ENCODE assay signal across 1 cellular context in genomic region chr1:170531758-170532657, GRCh38.
TF ChIP-seq lines count a peak whose summit lies in the region.

TSS of gene GORAB (plus strand) at chr1:170532166. CDS start at chr1:170532224, 58 bp downstream.

TF ChIP-seq in K562, 482 proteins besides CTCF, POLR2A, EP300 and RAD21 (continued from another document):
- no peak for TF ChIP-seq TSHZ1 (CRISPR knock-in tag; IDR thresholded peaks at IDR 0.05)
- no peak for TF ChIP-seq NCOR1 (IDR thresholded peaks at IDR 0.05)
- no peak for TF ChIP-seq BCLAF1 (IDR thresholded peaks at IDR 0.05; ENCODE audit: borderline replicate concordance in 1 of 2, control insufficient read depth in 1 of 2, low read depth in 2 of 2, low read length in 1 of 2)
- TF ChIP-seq USF2 (CRISPR knock-in tag; IDR thresholded peaks at IDR 0.05): no peak
- peak; percentile 93 for TF ChIP-seq TAF9B (IDR thresholded peaks at IDR 0.05; ENCODE audit: partially characterized antibody)
- peak; percentile 37; the same call in 1 of the 2 replicates for TF ChIP-seq E2F1 (CRISPR knock-in tag; IDR thresholded peaks at IDR 0.05)
- TF ChIP-seq HDAC3 (IDR thresholded peaks at IDR 0.05; ENCODE audit: borderline replicate concordance, partially characterized antibody): no peak
- no peak; the same call in 1 of the 2 replicates for TF ChIP-seq MAX (CRISPR knock-in tag; IDR thresholded peaks at IDR 0.05)
- TF ChIP-seq KLF16 (IDR thresholded peaks at IDR 0.05): no peak
- TF ChIP-seq KLF10 (CRISPR knock-in tag; IDR thresholded peaks at IDR 0.05): no peak
- no peak for TF ChIP-seq BACH1 (tag; IDR thresholded peaks at IDR 0.05)
- peak; percentile 90 for TF ChIP-seq DACH1 (IDR thresholded peaks at IDR 0.05; ENCODE audit: partially characterized antibody)
- TF ChIP-seq PHTF2 (CRISPR knock-in tag; IDR thresholded peaks at IDR 0.05): 0 out of 2 replicates have a peak, but pooled peaks have one; percentile 24
- TF ChIP-seq RBM25 (IDR thresholded peaks at IDR 0.05; ENCODE audit: low read depth, low read length, severe bottlenecking): no peak
- TF ChIP-seq HSF4 (CRISPR knock-in tag; IDR thresholded peaks at IDR 0.05; ENCODE audit: borderline replicate concordance): no peak
- TF ChIP-seq POU5F1 (IDR thresholded peaks at IDR 0.05; ENCODE audit: borderline replicate concordance, low read depth, low read length, partially characterized antibody): no peak
- no peak for TF ChIP-seq SIX5 (IDR thresholded peaks at IDR 0.05; ENCODE audit: borderline replicate concordance in 1 of 2, insufficient read depth in 1 of 2, low read depth in 1 of 2, low read length in 2 of 2)
- TF ChIP-seq E2F5 (CRISPR knock-in tag; IDR thresholded peaks at IDR 0.05): no peak
- no peak for TF ChIP-seq PRPF4 (IDR thresholded peaks at IDR 0.05; ENCODE audit: insufficient read depth, low read depth, low read length, poor library complexity, severe bottlenecking)
- no peak for TF ChIP-seq SIRT6 (IDR thresholded peaks at IDR 0.05; ENCODE audit: low read depth, low read length)
- no peak for TF ChIP-seq ZNF316 (IDR thresholded peaks at IDR 0.05)
- peak; percentile 74 for TF ChIP-seq SIN3B (IDR thresholded peaks at IDR 0.05; ENCODE audit: low read depth)
- TF ChIP-seq CBX2 (IDR thresholded peaks at IDR 0.05; ENCODE audit: insufficient read depth, low read length, poor library complexity, severe bottlenecking): no peak
- TF ChIP-seq CHD4 (IDR thresholded peaks at IDR 0.05; ENCODE audit: insufficient read depth, insufficient replicate concordance, low read depth, low read length, poor library complexity, severe bottlenecking): no peak
- TF ChIP-seq ZNF174 (CRISPR knock-in tag; IDR thresholded peaks at IDR 0.05): no peak
- TF ChIP-seq ZBED1 (IDR thresholded peaks at IDR 0.05): no peak
- TF ChIP-seq USF1 (CRISPR knock-in tag; IDR thresholded peaks at IDR 0.05): no peak; the same call in 1 of the 2 replicates
- no peak for TF ChIP-seq RHOXF2B (CRISPR knock-in tag; conservative IDR thresholded peaks at IDR 0.05)
- TF ChIP-seq HNRNPLL (IDR thresholded peaks at IDR 0.05; ENCODE audit: low read depth, low read length, poor library complexity, severe bottlenecking): peak; percentile 59
- no peak for TF ChIP-seq CREBBP (IDR thresholded peaks at IDR 0.05; ENCODE audit: low read depth, low read length)
- peak; percentile 73; the same call in 1 of the 2 replicates for TF ChIP-seq DMBX1 (CRISPR knock-in tag; IDR thresholded peaks at IDR 0.05; ENCODE audit: borderline replicate concordance)
- TF ChIP-seq ZBTB34 (CRISPR knock-in tag; IDR thresholded peaks at IDR 0.05): no peak
- no peak for TF ChIP-seq ZNF75A (CRISPR knock-in tag; IDR thresholded peaks at IDR 0.05)
- peak; percentile 15; the same call in 1 of the 2 replicates for TF ChIP-seq TFAP4 (CRISPR knock-in tag; IDR thresholded peaks at IDR 0.05; ENCODE audit: borderline replicate concordance)
- no peak for TF ChIP-seq GTF2A2 (tag; IDR thresholded peaks at IDR 0.05)
- no peak for TF ChIP-seq ZNF146 (CRISPR knock-in tag; IDR thresholded peaks at IDR 0.05; ENCODE audit: unreplicated experiment)
- no peak; the same call in 1 of the 2 replicates for TF ChIP-seq MEF2D (tag; conservative IDR thresholded peaks at IDR 0.05; ENCODE audit: low read depth)
- TF ChIP-seq KDM5B (IDR thresholded peaks at IDR 0.05; ENCODE audit: insufficient replicate concordance, low read depth, low read length): peak; percentile 98
- peak; percentile 69 for TF ChIP-seq PRDM10 (IDR thresholded peaks at IDR 0.05; ENCODE audit: partially characterized antibody)
- TF ChIP-seq FOXA3 (CRISPR knock-in tag; conservative IDR thresholded peaks at IDR 0.05 in 1 of 2, IDR thresholded peaks at IDR 0.05 in 1 of 2): no peak
- TF ChIP-seq BHLHE40 (IDR thresholded peaks at IDR 0.05; ENCODE audit: low read length): no peak
- TF ChIP-seq ETV5 (CRISPR knock-in tag; IDR thresholded peaks at IDR 0.05; ENCODE audit: low read depth): peak; percentile 65; the same call in 1 of the 2 replicates
